ENCODE assay signal across 14 cellular contexts in the genomic region with DNA sequence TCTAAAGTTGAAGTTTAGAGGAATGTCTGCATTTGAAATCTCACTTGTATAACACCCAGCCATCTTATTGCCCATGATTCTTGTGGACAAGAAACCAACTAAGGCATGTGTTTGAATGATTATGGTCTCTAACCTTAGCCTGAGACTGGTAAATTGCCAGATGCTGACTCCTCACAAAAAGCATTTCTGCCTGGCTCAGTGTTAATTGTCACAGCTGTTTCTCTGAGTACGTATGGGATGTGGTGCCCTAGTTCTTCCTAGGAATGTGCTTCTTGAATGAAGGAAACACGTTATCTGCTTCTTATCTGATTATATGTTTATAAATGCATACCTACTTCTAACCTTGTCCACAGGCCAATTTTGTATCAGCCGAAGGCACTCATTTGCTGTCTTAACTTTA.
A peak's percentile ranks its signal among the peaks of the same experiment; 100 is the strongest.
DNase-seq lines count a peak whose midpoint lies in the region; ATAC-seq and TF ChIP-seq lines count a peak whose summit lies in the region.
"Had no signal": no experiment of that assay in that cellular context is flagged by ENCODE, and none has a peak within 500 bp of the region (broad histone marks: within the 10 kb centered on the region; RNA-seq: fewer than 3 reads in every experiment).

No MANE protein-coding gene starts in this region.

- H3K27me3 Mint-ChIP-seq in nephron (ENCODE audit: low read depth) = no peaks in the 10 kb centered on the region

- no peaks in the 10 kb centered on the region for H3K79me1 ChIP-seq in IMR-90 (ENCODE audit: low read depth in 1 of 2, low read length in 2 of 2)

- DNase-seq in AG08396 (ENCODE audit: low spot score) = peak; percentile 11
- peak; percentile 55 for DNase-seq in IMR-90
- DNase-seq in dermis blood vessel endothelial cell = peak; percentile 55
- DNase-seq in 8988T = no peak
- no peak for DNase-seq in CD1c-positive myeloid dendritic cell (ENCODE audit: extremely low spot score)
- DNase-seq: activated CD8-positive, alpha-beta T cell treated with anti-CD3 and anti-CD28 coated beads, Interleukin-2, amount 10 ng/mL, durations not matched to agents 7 days and 5 days; aorta; pancreas; stimulated activated CD4-positive, alpha-beta T cell treated with anti-CD3 and anti-CD28 coated beads, Interleukin-12 subunit alpha, Interleukin-12 subunit beta, amount 100 ng/mL, for 4 hours had no signal

- H2BK120ac ChIP-seq in IMR-90 (ENCODE audit: low read depth, low read length) = no peak overlapping the region

- no peak overlapping the region for H4K8ac ChIP-seq in IMR-90 (ENCODE audit: low read depth in 2 of 2, low read length in 2 of 2)

- no peak overlapping the region for H3K56ac ChIP-seq in IMR-90 (ENCODE audit: extremely low read depth, insufficient read depth, low read length)

- ATAC-seq in IMR-90 (ENCODE audit: low read depth) = peak; percentile 44
- ATAC-seq in GM18517 (IDR thresholded peaks at IDR 0.05; ENCODE audit: unreplicated experiment) = no peak
- no peak for ATAC-seq in GM21619 (IDR thresholded peaks at IDR 0.05; ENCODE audit: unreplicated experiment)
- ATAC-seq: activated CD8-positive, alpha-beta T cell treated with anti-CD3 and anti-CD28 coated beads, Interleukin-2, amount 10 ng/mL, durations not matched to agents 7 days and 5 days; pancreas had no signal

- intact Hi-C loops in IMR-90 (cut with micrococcal nuclease) = no loop called here

- no peaks in the 10 kb centered on the region for H4K20me1 ChIP-seq in IMR-90 (ENCODE audit: insufficient read depth, low read length)

- H3K18ac ChIP-seq in IMR-90 (ENCODE audit: low read depth, low read length) = no peak overlapping the region

- peak overlapping the region in 2 of 3 experiments; percentile 28 to 37 for H3K27ac Mint-ChIP-seq in nephron
- H3K27ac Mint-ChIP-seq: activated CD8-positive, alpha-beta T cell treated with anti-CD3 and anti-CD28 coated beads, Interleukin-2, amount 10 ng/mL, durations not matched to agents 7 days and 5 days had no signal

- CTCF ChIA-PET in IMR-90 (lab: Yijun Ruan, JAX) = no interaction called here

- no peak overlapping the region for H3K4ac ChIP-seq in IMR-90 (ENCODE audit: low read depth, low read length)

- H3K4me3 Mint-ChIP-seq in nephron = no peak overlapping the region
- H3K4me3 Mint-ChIP-seq: activated CD8-positive, alpha-beta T cell treated with anti-CD3 and anti-CD28 coated beads, Interleukin-2, amount 10 ng/mL, durations not matched to agents 7 days and 5 days had no signal

- no peak overlapping the region for H2AFZ ChIP-seq in IMR-90 (replicated peaks; ENCODE audit: low read length, poor library complexity)

- H3K27me3 ChIP-seq in IMR-90 (ENCODE audit: control insufficient read depth, insufficient read depth, low read length) = peaks cover 6% of the 10 kb centered on the region
- H3K27me3 ChIP-seq: SJSA1 had no signal

- H3K9me3 ChIP-seq in IMR-90 (ENCODE audit: control insufficient read depth, insufficient read depth, low read length) = no peaks in the 10 kb centered on the region
- H3K9me3 ChIP-seq: pancreas, SJSA1 had no signal

- H3K9ac ChIP-seq in IMR-90 (ENCODE audit: low read depth, low read length) = no peak overlapping the region

- H3K36me3 ChIP-seq in IMR-90 (ENCODE audit: control insufficient read depth, insufficient read depth, low read length) = no peaks in the 10 kb centered on the region
- H3K36me3 ChIP-seq: pancreas, SJSA1 had no signal

- H3K4me1 ChIP-seq in IMR-90 (ENCODE audit: control insufficient read depth, insufficient read depth, low read length) = no peaks in the 10 kb centered on the region
- H3K4me1 ChIP-seq: pancreas had no signal

- TF ChIP-seq RAD21 in IMR-90 (IDR thresholded peaks at IDR 0.05; ENCODE audit: low read length) = no peak

- no TSS peak for BruUV-seq in IMR-90 (replicated peaks; lab: Mats Ljungman, UMichigan)

- no peak overlapping the region for H3K27ac ChIP-seq in IMR-90 (ENCODE audit: insufficient read depth, low read length)
- H3K27ac ChIP-seq: C4-2B, pancreas, SJSA1 had no signal

- no peak overlapping the region for H3K23ac ChIP-seq in IMR-90 (ENCODE audit: low read depth, low read length)

- H3K4me1 Mint-ChIP-seq in nephron = peaks cover 4% of the 10 kb centered on the region

- H3K14ac ChIP-seq in IMR-90 (replicated peaks; ENCODE audit: low read depth, low read length) = no peak overlapping the region

- no peaks in the 10 kb centered on the region for H3K36me3 Mint-ChIP-seq in nephron (ENCODE audit: low read depth)

- H3K4me2 ChIP-seq in IMR-90 (ENCODE audit: low read depth, low read length) = no peak overlapping the region

- no peak overlapping the region for H2BK15ac ChIP-seq in IMR-90 (ENCODE audit: low read depth, low read length)

- H3K9me3 Mint-ChIP-seq in nephron = peaks cover 2% of the 10 kb centered on the region

- no peaks in the 10 kb centered on the region for H3K9me1 ChIP-seq in IMR-90 (ENCODE audit: insufficient read depth, low read length)

- no peak overlapping the region for H3K4me3 ChIP-seq in IMR-90 (ENCODE audit: insufficient read depth, low read depth, low read length)
- H3K4me3 ChIP-seq: pancreas, SJSA1 had no signal

- no peak overlapping the region for H4K91ac ChIP-seq in IMR-90 (ENCODE audit: insufficient read depth, low read depth, low read length)

- H4K5ac ChIP-seq in IMR-90 (ENCODE audit: low read depth, low read length) = no peak overlapping the region

- H2BK20ac ChIP-seq in IMR-90 (ENCODE audit: low read depth, low read length) = no peak overlapping the region

- in situ Hi-C loops in IMR-90 (cut with MboI; ENCODE audit: low sequenced_read_pairs) = no loop called here

- POLR2A ChIA-PET in IMR-90 (lab: Charles Lee; ENCODE audit: unreplicated experiment) = no interaction called here

- no peak overlapping the region for H2BK5ac ChIP-seq in IMR-90 (ENCODE audit: low read depth, low read length, poor library complexity, severe bottlenecking)

- TF ChIP-seq CTCF in IMR-90 (conservative IDR thresholded peaks at IDR 0.05; ENCODE audit: low read depth, low read length) (no peak), nephron (IDR thresholded peaks at IDR 0.05; ENCODE audit: unreplicated experiment in 3 of 3) (no peak)

- dilution Hi-C loops in IMR-90 (cut with HindIII; ENCODE audit: low sequenced_read_pairs, unreplicated experiment) = no loop called here

- no peak overlapping the region for H2AK5ac ChIP-seq in IMR-90 (ENCODE audit: low read depth, low read length)

- TF ChIP-seq POLR2A in IMR-90 (IDR thresholded peaks at IDR 0.05; ENCODE audit: low read depth, low read length) = no peak

- WGBS in IMR-90 (ENCODE audit: extremely low coverage in 2 of 2, insufficient read length in 1 of 2), 2 experiments = no CpG with 5 or more reads among the region's 3 CpGs

- H2AK9ac ChIP-seq in IMR-90 (replicated peaks; ENCODE audit: low read depth, low read length, poor library complexity) = no peak overlapping the region

TF ChIP-seq in IMR-90, 13 proteins besides CTCF, POLR2A, EP300 and RAD21:
- TF ChIP-seq RCOR1 (IDR thresholded peaks at IDR 0.05; ENCODE audit: insufficient replicate concordance, low read length) = no peak
- TF ChIP-seq NFE2L2 (IDR thresholded peaks at IDR 0.05; ENCODE audit: low read depth, low read length) = no peak
- TF ChIP-seq CHD1 (IDR thresholded peaks at IDR 0.05; ENCODE audit: low read depth, low read length) = no peak
- no peak for TF ChIP-seq MXI1 (IDR thresholded peaks at IDR 0.05; ENCODE audit: borderline replicate concordance, low read depth, low read length)
- TF ChIP-seq, protein P1, sequence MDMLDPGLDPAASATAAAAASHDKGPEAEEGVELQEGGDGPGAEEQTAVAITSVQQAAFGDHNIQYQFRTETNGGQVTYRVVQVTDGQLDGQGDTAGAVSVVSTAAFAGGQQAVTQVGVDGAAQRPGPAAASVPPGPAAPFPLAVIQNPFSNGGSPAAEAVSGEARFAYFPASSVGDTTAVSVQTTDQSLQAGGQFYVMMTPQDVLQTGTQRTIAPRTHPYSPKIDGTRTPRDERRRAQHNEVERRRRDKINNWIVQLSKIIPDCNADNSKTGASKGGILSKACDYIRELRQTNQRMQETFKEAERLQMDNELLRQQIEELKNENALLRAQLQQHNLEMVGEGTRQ (IDR thresholded peaks at IDR 0.05; ENCODE audit: low read depth, low read length) = no peak
- TF ChIP-seq, protein P2, sequence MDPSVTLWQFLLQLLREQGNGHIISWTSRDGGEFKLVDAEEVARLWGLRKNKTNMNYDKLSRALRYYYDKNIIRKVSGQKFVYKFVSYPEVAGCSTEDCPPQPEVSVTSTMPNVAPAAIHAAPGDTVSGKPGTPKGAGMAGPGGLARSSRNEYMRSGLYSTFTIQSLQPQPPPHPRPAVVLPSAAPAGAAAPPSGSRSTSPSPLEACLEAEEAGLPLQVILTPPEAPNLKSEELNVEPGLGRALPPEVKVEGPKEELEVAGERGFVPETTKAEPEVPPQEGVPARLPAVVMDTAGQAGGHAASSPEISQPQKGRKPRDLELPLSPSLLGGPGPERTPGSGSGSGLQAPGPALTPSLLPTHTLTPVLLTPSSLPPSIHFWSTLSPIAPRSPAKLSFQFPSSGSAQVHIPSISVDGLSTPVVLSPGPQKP (IDR thresholded peaks at IDR 0.05; ENCODE audit: borderline replicate concordance, low read depth, low read length) = no peak
- no peak for TF ChIP-seq MAZ (IDR thresholded peaks at IDR 0.05; ENCODE audit: borderline replicate concordance, low read depth, low read length)
- TF ChIP-seq FOS (IDR thresholded peaks at IDR 0.05; ENCODE audit: low read depth, low read length) = no peak
- no peak for TF ChIP-seq CEBPB (IDR thresholded peaks at IDR 0.05; ENCODE audit: low read depth, low read length)

Comparison
In these comparisons a context has a peak if more than half of its experiments do, and no peak if none do; other contexts are left out.
1. DNase-seq: peak in AG08396 (single experiment), IMR-90 (single experiment) and dermis blood vessel endothelial cell (single experiment); none in 8988T (single experiment) and CD1c-positive myeloid dendritic cell (single experiment).